ENCODE assay signal across 13 cellular contexts in genomic region chr18:77072566-77072965, GRCh38.
A peak's percentile ranks its signal among the peaks of the same experiment; 100 is the strongest.
DNase-seq lines count a peak whose midpoint lies in the region; ATAC-seq and TF ChIP-seq lines count a peak whose summit lies in the region.
"Had no signal": no experiment of that assay in that cellular context is flagged by ENCODE, and none has a peak within 500 bp of the region (broad histone marks: within the 10 kb centered on the region; RNA-seq: fewer than 3 reads in every experiment).

No MANE protein-coding gene starts in this region.

- peak overlapping the region in 2 of 3 donors; percentile 94 to 98 for H3K27ac Mint-ChIP-seq in IgD-negative memory B cell
- H3K27ac Mint-ChIP-seq: WTC11 had no signal

- H3K27ac ChIP-seq in ACC112 (ENCODE audit: low read depth, low read length) (peak overlapping the region; percentile 99), esophagus squamous epithelium (peak overlapping the region; percentile 77 to 87 (median 79)), psoas muscle (peak overlapping the region; percentile 54)

- H3K79me2 ChIP-seq in ACC112 (ENCODE audit: control insufficient read depth, insufficient read depth, low read length, unreplicated experiment) = no peaks in the 10 kb centered on the region

- no peak for TF ChIP-seq POLR2A in esophagus squamous epithelium (IDR thresholded peaks at IDR 0.05)

- H3K36me3 Mint-ChIP-seq in IgD-negative memory B cell = peaks cover 9% of the 10 kb centered on the region
- H3K36me3 Mint-ChIP-seq: WTC11 had no signal

- TF ChIP-seq CTCF in esophagus squamous epithelium (IDR thresholded peaks at IDR 0.05) (no peak), psoas muscle (IDR thresholded peaks at IDR 0.05) (no peak)

- no peak overlapping the region for H3K4me3 ChIP-seq in ACC112 (ENCODE audit: low read depth, low read length)
- H3K4me3 ChIP-seq in esophagus squamous epithelium = no peak overlapping the region
- no peak overlapping the region for H3K4me3 ChIP-seq in psoas muscle
- H3K4me3 ChIP-seq: MG63 had no signal

- H3K9me3 ChIP-seq in esophagus squamous epithelium = no peaks in the 10 kb centered on the region
- H3K9me3 ChIP-seq in psoas muscle = no peaks in the 10 kb centered on the region
- H3K9me3 ChIP-seq: MG63 had no signal

- ATAC-seq in psoas muscle = no peak
- no peak for ATAC-seq in HG02840 (IDR thresholded peaks at IDR 0.05; ENCODE audit: low FRiP score, unreplicated experiment)
- ATAC-seq: WTC11 had no signal

- H2AFZ ChIP-seq in ACC112 (ENCODE audit: low read length, unreplicated experiment) = no peak overlapping the region

- intact Hi-C loops in esophagus squamous epithelium (cut with DNase I) (no loop called here), psoas muscle (cut with DNase I) (loop anchor here (5.0 to 10.0 kb wide), 2 partner anchors 60 to 142 kb away; partner anchors contain the start of gene MBP (in 1 of the 2))

- no peaks in the 10 kb centered on the region for H3K27me3 ChIP-seq in ACC112 (ENCODE audit: insufficient read depth, low read length)
- H3K27me3 ChIP-seq in esophagus squamous epithelium = no peaks in the 10 kb centered on the region
- H3K27me3 ChIP-seq in psoas muscle (ENCODE audit: insufficient read depth in 3 of 3, low read length in 2 of 3) = no peaks in the 10 kb centered on the region
- H3K27me3 ChIP-seq: MG63 had no signal

- no peaks in the 10 kb centered on the region for H3K9me3 Mint-ChIP-seq in IgD-negative memory B cell
- H3K9me3 Mint-ChIP-seq: WTC11 had no signal

- DNase-seq in esophagus squamous epithelium (lab: John Stamatoyannopoulos, UW) (no peak), psoas muscle (no peak), NCI-H748 (lab: John Stamatoyannopoulos, UW; ENCODE audit: unreplicated experiment) (no peak), NCI-H345 treated with DMSO at 0.1 percent for 48 hours (lab: John Stamatoyannopoulos, UW; ENCODE audit: unreplicated experiment) (no peak), DMS 273 treated with DMSO at 0.1 percent for 48 hours (lab: John Stamatoyannopoulos, UW) (no peak)
- DNase-seq: C1 segment of cervical spinal cord, foreskin melanocyte, NCI-H446 treated with DMSO at 0.1 percent for 48 hours had no signal

- H3K36me3 ChIP-seq in ACC112 (ENCODE audit: insufficient read depth, low read length) (no peaks in the 10 kb centered on the region), esophagus squamous epithelium (peaks cover 0 to 8% (median 0%) of the 10 kb centered on the region in 3 donors), psoas muscle (ENCODE audit: insufficient read depth in 1 of 2, low read depth in 1 of 2) (no peaks in the 10 kb centered on the region)
- H3K36me3 ChIP-seq: MG63 had no signal

- WGBS in esophagus squamous epithelium, 2 donors = 85 to 86% methylated on average over 5 to 7 of the region's 7 CpGs
- WGBS in psoas muscle, 3 donors = 83 to 90% (median 89%) methylated on average over 7 of the region's 7 CpGs

- peaks cover 52 to 61% (median 54%) of the 10 kb centered on the region in 3 donors for H3K4me1 Mint-ChIP-seq in IgD-negative memory B cell

- H3K27me3 Mint-ChIP-seq in IgD-negative memory B cell = no peaks in the 10 kb centered on the region

- H3K4me3 Mint-ChIP-seq in IgD-negative memory B cell = no peak overlapping the region
- H3K4me3 Mint-ChIP-seq: WTC11 had no signal

- peaks cover 51% of the 10 kb centered on the region for H3K4me1 ChIP-seq in ACC112 (ENCODE audit: control insufficient read depth, insufficient read depth, low read length, unreplicated experiment)
- peaks cover 29 to 75% (median 47%) of the 10 kb centered on the region in 3 donors for H3K4me1 ChIP-seq in esophagus squamous epithelium
- peaks cover 53% of the 10 kb centered on the region for H3K4me1 ChIP-seq in psoas muscle
